In the genomic region with DNA sequence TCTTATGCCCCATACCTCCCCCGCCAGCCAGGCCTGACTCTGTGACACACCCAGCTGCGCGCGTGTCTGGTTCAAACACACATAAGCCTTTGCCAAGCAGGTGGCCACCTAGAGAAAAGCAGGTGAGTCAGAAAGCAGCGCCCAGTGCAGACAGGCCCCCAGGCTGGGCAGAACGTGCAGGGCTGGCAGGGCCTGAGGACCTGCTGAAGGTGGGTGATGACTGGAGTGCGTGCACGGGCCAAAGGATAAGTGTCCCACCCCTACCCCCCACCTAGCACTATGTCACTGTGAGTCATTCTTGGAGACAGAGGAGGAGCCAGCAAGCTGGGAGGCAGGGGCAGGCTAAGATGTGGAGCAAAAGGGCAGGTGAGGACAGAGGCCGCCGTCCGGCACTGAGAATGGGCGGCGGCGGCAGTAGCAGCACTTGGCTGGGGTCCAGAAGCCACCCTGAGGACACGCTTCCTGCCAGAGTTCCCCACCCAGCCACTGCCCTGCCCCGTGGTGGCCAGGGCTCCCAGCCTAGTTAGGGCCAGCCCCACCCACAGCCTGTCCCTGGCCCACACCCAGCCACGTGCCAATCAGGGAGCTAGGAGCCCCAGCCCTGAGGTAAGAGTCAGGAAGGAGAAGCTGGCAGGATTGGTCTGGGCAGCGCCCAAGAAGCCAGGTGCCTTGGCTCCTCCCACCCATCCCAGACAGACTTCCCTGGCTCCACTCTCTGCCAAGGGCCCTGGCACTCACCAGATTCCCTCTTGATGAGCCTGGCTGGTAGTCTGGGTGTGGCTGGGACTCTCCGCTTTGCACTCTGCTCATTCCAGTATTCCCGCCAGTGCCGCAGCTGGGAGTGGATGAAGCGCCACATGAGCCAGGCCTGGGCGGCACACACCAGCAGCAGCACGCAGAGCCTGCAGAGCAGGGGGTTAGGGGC, we compare ENCODE assay signal across 8 cellular contexts.
A peak's percentile ranks its signal among the peaks of the same experiment; 100 is the strongest.
DNase-seq lines count a peak whose midpoint lies in the region; ATAC-seq and TF ChIP-seq lines count a peak whose summit lies in the region.

No MANE protein-coding gene starts in this region.

- CTCF ChIA-PET in PC-9 (lab: Charles Lee): interaction anchor here (1.2 kb wide), 1 partner anchor 63 kb away, joined by 4 read pairs; no protein-coding TSS in a partner anchor

- intact Hi-C loops in PC-9 (cut with micrococcal nuclease; ENCODE audit: unreplicated experiment): loop anchor here (1.0 kb wide), 9 partner anchors 8 to 160 kb away; a partner anchor contains a TSS
- intact Hi-C loops in esophagus muscularis mucosa (cut with DNase I): loop anchor here (2.0 to 10.0 kb wide), 2 partner anchors 75 to 161 kb away; no protein-coding TSS in a partner anchor

- 48% methylated on average over 10 of the region's 24 CpGs for WGBS in esophagus muscularis mucosa

- TF ChIP-seq POLR2A in esophagus muscularis mucosa (IDR thresholded peaks at IDR 0.05; ENCODE audit: low read depth): no peak

- H3K9me2 ChIP-seq in PC-9 (ENCODE audit: insufficient read depth): no peaks in the 10 kb centered on the region

- DNase-seq in HS-27A (ENCODE audit: low read depth): peak; percentile 99
- peak; percentile 98 to 99 for DNase-seq in PC-9
- no peak for DNase-seq in esophagus muscularis mucosa (ENCODE audit: extremely low spot score)
- peak; percentile 90 for DNase-seq in osteoblast (ENCODE audit: insufficient read length, low spot score, missing footprints)
- DNase-seq in AML-193 (lab: John Stamatoyannopoulos, UW): no peak
- DNase-seq in NK-92 (lab: John Stamatoyannopoulos, UW; ENCODE audit: unreplicated experiment): no peak
- no peak for DNase-seq in GM19238 (ENCODE audit: insufficient read length, low spot score)

- no peak for TF ChIP-seq EP300 in esophagus muscularis mucosa (IDR thresholded peaks at IDR 0.05)

- no TSS peak for BruUV-seq in PC-9 (replicated peaks; lab: Mats Ljungman, UMichigan)

- H3K36me3 ChIP-seq in PC-9 (ENCODE audit: low read depth) (no peaks in the 10 kb centered on the region), esophagus muscularis mucosa (peaks cover 9 to 60% (median 52%) of the 10 kb centered on the region in 4 donors), osteoblast (ENCODE audit: insufficient read depth, low read length) (peaks cover 99% of the 10 kb centered on the region)

- peaks cover 26% of the 10 kb centered on the region for H3F3A ChIP-seq in PC-9 (ENCODE audit: insufficient read depth, low read depth)

- H2AFZ ChIP-seq in PC-9 (no peak overlapping the region), osteoblast (ENCODE audit: low read length) (no peak overlapping the region)

- POLR2A ChIA-PET in PC-9 (lab: Charles Lee; ENCODE audit: unreplicated experiment): interaction anchor here (0.5 to 1.3 kb wide), 5 partner anchors 63 to 540 kb away, joined by 3 to 6 read pairs (median 4); a partner anchor contains a TSS

- H3K27me3 ChIP-seq in PC-9 (ENCODE audit: insufficient read depth, low read depth): no peaks in the 10 kb centered on the region
- no peaks in the 10 kb centered on the region for H3K27me3 ChIP-seq in esophagus muscularis mucosa
- no peaks in the 10 kb centered on the region for H3K27me3 ChIP-seq in osteoblast (ENCODE audit: insufficient read depth, low read length)

- H3K4me3 ChIP-seq in PC-9 (peak overlapping the region; percentile 12; the same call in 1 of the 2 replicates), esophagus muscularis mucosa (no peak overlapping the region), osteoblast (ENCODE audit: insufficient read depth, low read length) (peak overlapping the region; percentile 7)

- H3K27ac ChIP-seq in PC-9 (peak overlapping the region; percentile 36), esophagus muscularis mucosa (replicated peaks in 1 of 4) (peak overlapping the region; percentile 61 to 80 (median 68)), osteoblast (ENCODE audit: low read depth, low read length) (peak overlapping the region; percentile 88)

- no peaks in the 10 kb centered on the region for H3K79me2 ChIP-seq in PC-9 (ENCODE audit: low read depth)
- H3K79me2 ChIP-seq in osteoblast (ENCODE audit: insufficient read depth, low read length): peaks cover 43% of the 10 kb centered on the region

- H4K20me1 ChIP-seq in PC-9 (ENCODE audit: insufficient read depth) (peaks cover 7% of the 10 kb centered on the region; the same call in 1 of the 2 replicates), osteoblast (ENCODE audit: insufficient read depth, low read length) (no peaks in the 10 kb centered on the region)

- H3K4me1 ChIP-seq in PC-9 (replicated peaks; ENCODE audit: insufficient read depth): peaks cover 37% of the 10 kb centered on the region
- peaks cover 52 to 65% (median 58%) of the 10 kb centered on the region in 4 donors for H3K4me1 ChIP-seq in esophagus muscularis mucosa
- peaks cover 60% of the 10 kb centered on the region for H3K4me1 ChIP-seq in osteoblast (ENCODE audit: insufficient read depth, low read length)

- TF ChIP-seq CTCF in PC-9 (conservative IDR thresholded peaks at IDR 0.05) (no peak), esophagus muscularis mucosa (IDR thresholded peaks at IDR 0.05) (no peak), osteoblast (IDR thresholded peaks at IDR 0.05; ENCODE audit: extremely low read depth, low read depth, low read length) (no peak)

- H3K4me2 ChIP-seq in PC-9 (peak overlapping the region; percentile 61), osteoblast (ENCODE audit: insufficient read depth, low read length) (no peak overlapping the region)

- H3K9me3 ChIP-seq in PC-9 (ENCODE audit: insufficient read depth, low read depth) (no peaks in the 10 kb centered on the region), esophagus muscularis mucosa (no peaks in the 10 kb centered on the region), osteoblast (ENCODE audit: low read depth, low read length) (no peaks in the 10 kb centered on the region)

- no peak for ATAC-seq in GM18511 (IDR thresholded peaks at IDR 0.05; ENCODE audit: unreplicated experiment)

Comparison
In these comparisons a context has a peak if more than half of its experiments do, and no peak if none do; other contexts are left out.
1. DNase-seq: peak in HS-27A (single experiment), PC-9 (2 of 2) and osteoblast (single experiment); none in esophagus muscularis mucosa (single experiment), AML-193 (0 of 2), NK-92 (single experiment) and GM19238 (single experiment).
2. H3K27ac ChIP-seq: peak in every context shown above with its lines; median percentile 88 in osteoblast; 68 in esophagus muscularis mucosa; 36 in PC-9.
3. H3K4me3 ChIP-seq: peak in PC-9 (single experiment) and osteoblast (single experiment); none in esophagus muscularis mucosa (0 of 4).